8 cellular contexts compared by ENCODE assay signal in the genomic region with DNA sequence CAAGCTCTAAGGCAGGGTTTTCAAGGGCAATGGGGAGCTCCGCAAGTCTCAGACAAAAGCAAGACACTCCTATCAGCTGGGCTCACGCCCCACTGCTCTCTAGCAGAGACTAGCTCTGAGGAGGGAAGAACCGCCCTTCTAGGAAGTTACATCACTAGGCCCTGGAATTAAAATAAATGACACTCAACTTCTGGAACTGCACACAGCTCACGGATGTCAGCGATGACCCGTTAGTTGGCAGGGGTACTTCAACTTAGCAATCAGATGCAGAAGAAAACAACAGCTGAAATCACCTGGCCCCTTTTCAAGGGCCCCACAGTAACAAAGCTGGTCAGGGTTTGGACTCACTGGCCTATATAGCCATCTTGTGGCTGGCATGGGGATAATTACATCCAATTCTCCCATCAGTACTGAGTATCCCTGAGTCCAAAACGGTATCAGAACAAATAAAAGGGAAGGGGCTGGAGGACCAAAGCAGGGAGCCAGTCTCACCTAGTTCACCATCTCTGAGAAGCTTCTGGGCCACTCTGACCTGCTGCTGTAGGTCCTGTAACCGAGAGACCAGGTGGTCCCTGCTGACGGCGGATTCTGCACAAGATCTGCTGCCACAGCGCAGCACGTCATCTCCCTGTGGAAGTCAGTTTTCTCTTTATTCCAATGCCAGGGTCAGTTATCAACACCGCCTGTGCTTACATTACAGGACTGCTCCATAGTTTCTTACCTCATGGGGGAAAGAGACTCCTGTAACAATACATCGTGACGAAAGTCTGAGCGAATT. TPM values are rescaled to one million over a fixed set of nuclear protein-coding genes. Genes with fewer than 3 reads are reported as not detected.
A peak's percentile ranks its signal among the peaks of the same experiment; 100 is the strongest.
DNase-seq lines count a peak whose midpoint lies in the region; TF ChIP-seq lines count a peak whose summit lies in the region.

No MANE protein-coding gene starts in this region.

- H3K27me3 Mint-ChIP-seq in T-helper 1 cell treated with Interleukin-12 subunit alpha and Interleukin-12 subunit beta and Interleukin-4 antibody, amounts not matched to agents 30 μg/mL and 1 μg/mL, for 36 hours (ENCODE audit: low read depth), result no peaks in the 10 kb centered on the region
- H3K27me3 Mint-ChIP-seq in CD8-positive, alpha-beta memory T cell, result no peaks in the 10 kb centered on the region

- peak overlapping the region; percentile 63 for H3K27ac Mint-ChIP-seq in T-helper 1 cell treated with Interleukin-12 subunit alpha and Interleukin-12 subunit beta and Interleukin-4 antibody, amounts not matched to agents 30 μg/mL and 1 μg/mL, for 36 hours
- peak overlapping the region in 2 of 8 donors; percentile 11 to 38 for H3K27ac Mint-ChIP-seq in CD8-positive, alpha-beta memory T cell

- H3K4me3 Mint-ChIP-seq in T-helper 1 cell treated with Interleukin-12 subunit alpha and Interleukin-12 subunit beta and Interleukin-4 antibody, amounts not matched to agents 30 μg/mL and 1 μg/mL, for 36 hours, result no peak overlapping the region
- no peak overlapping the region for H3K4me3 Mint-ChIP-seq in CD8-positive, alpha-beta memory T cell

- peaks cover 11% of the 10 kb centered on the region for H3K4me1 Mint-ChIP-seq in T-helper 1 cell treated with Interleukin-12 subunit alpha and Interleukin-12 subunit beta and Interleukin-4 antibody, amounts not matched to agents 30 μg/mL and 1 μg/mL, for 36 hours (ENCODE audit: low read depth)
- H3K4me1 Mint-ChIP-seq in CD8-positive, alpha-beta memory T cell, result peaks cover 6 to 10% (median 6%) of the 10 kb centered on the region in 3 donors

- peak overlapping the region; percentile 94 for H3K27ac ChIP-seq in subcutaneous abdominal adipose tissue (ENCODE audit: low read depth, low read length)
- H3K27ac ChIP-seq in CD8-positive, alpha-beta memory T cell (ENCODE audit: low read depth, low read length), result no peak overlapping the region
- H3K27ac ChIP-seq in effector memory CD4-positive, alpha-beta T cell (ENCODE audit: insufficient read depth, low read length, poor library complexity, severe bottlenecking), result no peak overlapping the region

- peak; percentile 79 for TF ChIP-seq CTCF in cardiac fibroblast (IDR thresholded peaks at IDR 0.05; ENCODE audit: low read depth, low read length)

- peak overlapping the region; percentile 19 to 86 (median 78) for H3K9ac ChIP-seq in subcutaneous abdominal adipose tissue (ENCODE audit: low read length in 5 of 5)

- POLR2A ChIA-PET in CD8-positive, alpha-beta memory T cell (lab: Charles Lee), result interaction anchor here (0.8 to 1.3 kb wide), 4 partner anchors 62 to 115 kb away, joined by 3 to 6 read pairs (median 3); no protein-coding TSS in a partner anchor

- peaks cover 0 to 6% (median 4%) of the 10 kb centered on the region in 5 donors for H3K36me3 ChIP-seq in subcutaneous abdominal adipose tissue (ENCODE audit: control insufficient read depth in 5 of 5, insufficient read depth in 5 of 5, low read length in 5 of 5)
- H3K36me3 ChIP-seq in CD8-positive, alpha-beta memory T cell (ENCODE audit: insufficient read depth, low read length), result peaks cover 28% of the 10 kb centered on the region
- peaks cover 48% of the 10 kb centered on the region for H3K36me3 ChIP-seq in effector memory CD4-positive, alpha-beta T cell (ENCODE audit: control insufficient read depth, insufficient read depth, low read length)

- CTCF ChIA-PET in CD8-positive, alpha-beta memory T cell (lab: Charles Lee), result interaction anchor here (0.6 to 3.3 kb wide), 9 partner anchors 9 to 117 kb away, joined by 3 to 41 read pairs (median 3); no protein-coding TSS in a partner anchor

- H3K9me3 ChIP-seq in subcutaneous abdominal adipose tissue (ENCODE audit: control insufficient read depth in 5 of 5, low read length in 5 of 5), result no peaks in the 10 kb centered on the region
- H3K9me3 ChIP-seq in CD8-positive, alpha-beta memory T cell (ENCODE audit: low read length), result no peaks in the 10 kb centered on the region
- H3K9me3 ChIP-seq in effector memory CD4-positive, alpha-beta T cell (ENCODE audit: control insufficient read depth, low read length), result no peaks in the 10 kb centered on the region

- no peaks in the 10 kb centered on the region for H3K9me3 Mint-ChIP-seq in T-helper 1 cell treated with Interleukin-12 subunit alpha and Interleukin-12 subunit beta and Interleukin-4 antibody, amounts not matched to agents 30 μg/mL and 1 μg/mL, for 36 hours
- no peaks in the 10 kb centered on the region for H3K9me3 Mint-ChIP-seq in CD8-positive, alpha-beta memory T cell

- no peak overlapping the region for H3K4me3 ChIP-seq in cardiac fibroblast (replicated peaks in 1 of 2; ENCODE audit: low read depth in 2 of 2, low read length in 2 of 2)
- peak overlapping the region in 4 of 5 donors; percentile 20 to 58 (median 36) for H3K4me3 ChIP-seq in subcutaneous abdominal adipose tissue (ENCODE audit: low read depth in 1 of 5, low read length in 5 of 5)
- H3K4me3 ChIP-seq in CD8-positive, alpha-beta memory T cell (ENCODE audit: low read length), result no peak overlapping the region
- no peak overlapping the region for H3K4me3 ChIP-seq in effector memory CD4-positive, alpha-beta T cell (ENCODE audit: insufficient read depth, low read depth, low read length, poor library complexity, severe bottlenecking)

- peaks cover 38% of the 10 kb centered on the region for H3K36me3 Mint-ChIP-seq in T-helper 1 cell treated with Interleukin-12 subunit alpha and Interleukin-12 subunit beta and Interleukin-4 antibody, amounts not matched to agents 30 μg/mL and 1 μg/mL, for 36 hours (ENCODE audit: low read depth)
- peaks cover 7 to 78% (median 14%) of the 10 kb centered on the region in 3 donors for H3K36me3 Mint-ChIP-seq in CD8-positive, alpha-beta memory T cell

- DNase-seq in T-helper 1 cell, result no peak
- peak; percentile 6 to 22 for DNase-seq in NCI-H526 (lab: John Stamatoyannopoulos, UW)
- DNase-seq in cardiac fibroblast (ENCODE audit: low read depth in 2 of 2), result peak; percentile 97
- DNase-seq in kidney tubule cell (ENCODE audit: low spot score), result peak; percentile 70
- DNase-seq in CD8-positive, alpha-beta memory T cell, result no peak
- DNase-seq in effector memory CD4-positive, alpha-beta T cell, result no peak

- peaks cover 0 to 4% (median 0%) of the 10 kb centered on the region in 5 donors for H3K27me3 ChIP-seq in subcutaneous abdominal adipose tissue (ENCODE audit: control insufficient read depth in 5 of 5, insufficient read depth in 4 of 5, low read length in 5 of 5)
- H3K27me3 ChIP-seq in CD8-positive, alpha-beta memory T cell (ENCODE audit: insufficient read depth, low read length, poor library complexity, severe bottlenecking), result no peaks in the 10 kb centered on the region
- H3K27me3 ChIP-seq in effector memory CD4-positive, alpha-beta T cell (replicated peaks; ENCODE audit: control insufficient read depth, insufficient read depth, low read length, poor library complexity, severe bottlenecking), result no peaks in the 10 kb centered on the region

- peaks cover 50 to 84% (median 78%) of the 10 kb centered on the region in 5 donors for H3K4me1 ChIP-seq in subcutaneous abdominal adipose tissue (ENCODE audit: control insufficient read depth in 5 of 5, insufficient read depth in 5 of 5, low read length in 5 of 5)
- no peaks in the 10 kb centered on the region for H3K4me1 ChIP-seq in CD8-positive, alpha-beta memory T cell (ENCODE audit: insufficient read depth, low read length)
- H3K4me1 ChIP-seq in effector memory CD4-positive, alpha-beta T cell (ENCODE audit: control insufficient read depth, insufficient read depth, low read length, poor library complexity, severe bottlenecking), result no peaks in the 10 kb centered on the region

RNA-seq across cellular contexts. Expression of a gene that starts 22.2 kb away (rescaled TPM):
- total RNA-seq in CD8-positive, alpha-beta memory T cell, result 1 to 10 TPM; 1.2 to 2.1 TPM
- 2.4 TPM for polyA plus RNA-seq in CD8-positive, alpha-beta memory T cell

RNA-seq across cellular contexts. Expression of a gene that starts 41.4 kb away (rescaled TPM):
- under 1 TPM; 0.13 to 0.33 TPM for total RNA-seq in CD8-positive, alpha-beta memory T cell
- not detected for polyA plus RNA-seq in CD8-positive, alpha-beta memory T cell

RNA-seq across cellular contexts. Expression of a gene that starts 45.7 kb away (rescaled TPM):
- 10 to 100 TPM; 18.7 to 20.1 TPM for total RNA-seq in CD8-positive, alpha-beta memory T cell
- 16.4 TPM for polyA plus RNA-seq in CD8-positive, alpha-beta memory T cell

RNA-seq across cellular contexts. Expression of a gene that starts 45.8 kb away (rescaled TPM):
- total RNA-seq in CD8-positive, alpha-beta memory T cell, result 100 to 1,000 TPM; 168 to 192 TPM
- 92.3 TPM for polyA plus RNA-seq in CD8-positive, alpha-beta memory T cell

RNA-seq across cellular contexts. Expression of a gene that starts 59.5 kb away (rescaled TPM):
- total RNA-seq in CD8-positive, alpha-beta memory T cell, result 10 to 100 TPM; 21.1 to 23.7 TPM
- 20.4 TPM for polyA plus RNA-seq in CD8-positive, alpha-beta memory T cell

Comparison
In these comparisons a context has a peak if more than half of its experiments do, and no peak if none do; other contexts are left out.
1. DNase-seq: peak in NCI-H526 (2 of 2), cardiac fibroblast (2 of 2) and kidney tubule cell (single experiment); none in T-helper 1 cell (0 of 5), CD8-positive, alpha-beta memory T cell (0 of 5) and effector memory CD4-positive, alpha-beta T cell (0 of 3).
2. H3K4me3 ChIP-seq: peak in subcutaneous abdominal adipose tissue (4 of 5); none in cardiac fibroblast (0 of 2), CD8-positive, alpha-beta memory T cell (single experiment) and effector memory CD4-positive, alpha-beta T cell (single experiment).